36 cellular contexts compared by ENCODE assay signal in the genomic region with DNA sequence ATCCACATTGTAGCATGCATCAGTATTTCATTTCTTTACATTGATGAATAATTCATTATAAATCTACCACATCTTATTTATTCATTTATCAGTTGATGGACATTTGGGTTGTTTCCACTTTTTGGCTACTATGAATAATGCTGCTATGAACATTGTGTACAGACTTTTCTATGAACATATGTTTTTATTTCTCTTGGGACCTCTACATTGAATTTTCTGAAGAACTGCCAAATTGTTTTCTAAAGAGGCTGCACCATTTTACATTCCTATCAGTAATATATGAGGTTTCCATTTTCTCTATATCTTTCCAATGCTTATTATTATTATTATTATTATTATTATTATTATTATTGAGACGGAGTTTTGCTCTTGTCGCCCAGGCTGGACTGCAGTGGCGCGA.
"Had no signal": no experiment of that assay in that cellular context is flagged by ENCODE, and none has a peak within 500 bp of the region (broad histone marks: within the 10 kb centered on the region; RNA-seq: fewer than 3 reads in every experiment).

No MANE protein-coding gene starts in this region.

- H3K4me3 ChIP-seq: cardiac muscle cell, MG63, PC-9 had no signal

- H3K27me3 ChIP-seq: brain microvascular endothelial cell, cardiac muscle cell had no signal

- H3K9me3 ChIP-seq: MG63 had no signal

- FAIRE-seq: RCC 7860, TTC549 had no signal

- H3K27me3 Mint-ChIP-seq: activated CD4-positive, alpha-beta T cell treated with anti-CD3 and anti-CD28 coated beads for 36 hours; activated naive CD4-positive, alpha-beta T cell treated with anti-CD3 and anti-CD28 coated beads, Interleukin-2, amount 50 U/mL, for 24 hours; activated T-cell treated with anti-CD3 and anti-CD28 coated beads, Interleukin-2, amount 50 U/mL, for 24 hours; central memory CD8-positive, alpha-beta T cell had no signal

- H3K36me3 Mint-ChIP-seq: WTC11 had no signal

- H3K9me3 Mint-ChIP-seq: activated naive CD4-positive, alpha-beta T cell treated with anti-CD3 and anti-CD28 coated beads, Interleukin-2, amount 50 U/mL, for 24 hours; activated naive CD8-positive, alpha-beta T cell treated with anti-CD3 and anti-CD28 coated beads, Interleukin-2, amount 50 U/mL, for 24 hours; activated T-cell treated with anti-CD3 and anti-CD28 coated beads, Interleukin-2, amount 50 U/mL, for 24 hours; central memory CD8-positive, alpha-beta T cell had no signal

- H3K27ac ChIP-seq: brain microvascular endothelial cell, cardiac muscle cell, PC-9, RWPE1 had no signal

- H3K36me3 ChIP-seq: brain microvascular endothelial cell, cardiac muscle cell, MG63 had no signal

- DNase-seq: activated CD4-positive, alpha-beta T cell treated with anti-CD3 and anti-CD28 coated beads for 36 hours; activated CD4-positive, alpha-beta T cell treated with anti-CD3 and anti-CD28 coated beads, Interleukin-2, amount 10 ng/mL, durations not matched to agents 7 days and 5 days; activated CD4-positive, alpha-beta T cell treated with anti-CD3 and anti-CD28 coated beads, Interleukin-2, amount 50 U/mL, for 48 hours; activated CD8-positive, alpha-beta T cell treated with anti-CD3 and anti-CD28 coated beads, Interleukin-2, amount 10 ng/mL, durations not matched to agents 7 days and 5 days; activated gamma-delta T cell; activated naive CD4-positive, alpha-beta T cell treated with Interleukin-2 at 50 U/mL for 16 hours; activated naive CD8-positive, alpha-beta T cell treated with anti-CD3 and anti-CD28 coated beads, Interleukin-2, amount 50 U/mL, for 24 hours; activated T-cell treated with anti-CD3 and anti-CD28 coated beads, Interleukin-2, amount 50 U/mL, for 24 hours; amniotic stem cell; brain microvascular endothelial cell; Kasumi-1; KG1; MG63; NCI-H1048; NCI-H1105 treated with DMSO at 0.1 percent for 48 hours; NCI-H1436; NCI-H187; NCI-H2029 treated with DMSO at 0.1 percent for 48 hours; NCI-H345; NCI-H510A; NCI-H526; NCI-H748 treated with DMSO at 0.1 percent for 48 hours; NK-92 treated with Interleukin-12 subunit alpha and Interleukin-12 subunit beta, amount 100 ng/mL, for 24 hours; PC-9; SIG-M5 had no signal

- H3K27ac Mint-ChIP-seq: activated CD4-positive, alpha-beta T cell treated with anti-CD3 and anti-CD28 coated beads for 36 hours; activated CD4-positive, alpha-beta T cell treated with anti-CD3 and anti-CD28 coated beads, Interleukin-2, amount 10 ng/mL, durations not matched to agents 7 days and 5 days; activated CD8-positive, alpha-beta T cell treated with anti-CD3 and anti-CD28 coated beads, Interleukin-2, amount 10 ng/mL, durations not matched to agents 7 days and 5 days; activated naive CD8-positive, alpha-beta T cell treated with anti-CD3 and anti-CD28 coated beads, Interleukin-2, amount 50 U/mL, for 24 hours; activated T-cell treated with anti-CD3 and anti-CD28 coated beads, Interleukin-2, amount 50 U/mL, for 24 hours; activated T-helper 2 cell treated with anti-CD3 and anti-CD28 coated beads, Interferon-gamma antibody, Interleukin-2, Interleukin-4, amounts not matched to agents 10 μg/mL and 5 μg/mL and 100 μg/mL, durations not matched to agents 14 hours and 24 hours and 36 hours; T-helper 2 cell treated with Interferon-gamma antibody and Interleukin-4, amounts not matched to agents 5 μg/mL and 100 μg/mL, for 36 hours had no signal

- ATAC-seq: activated CD4-positive, alpha-beta T cell treated with anti-CD3 and anti-CD28 coated beads for 36 hours; activated CD4-positive, CD25-positive, alpha-beta regulatory T cell treated with anti-CD3 and anti-CD28 coated beads, Interleukin-2, amount 50 U/mL, for 24 hours; activated CD8-positive, alpha-beta T cell treated with anti-CD3 and anti-CD28 coated beads, Interleukin-2, amount 10 ng/mL, durations not matched to agents 7 days and 5 days; activated naive CD8-positive, alpha-beta T cell treated with anti-CD3 and anti-CD28 coated beads, Interleukin-2, amount 50 U/mL, for 24 hours; Right ventricle myocardium inferior; WTC11 had no signal

- H3K4me3 Mint-ChIP-seq: activated CD4-positive, alpha-beta T cell treated with anti-CD3 and anti-CD28 coated beads for 36 hours; activated CD4-positive, alpha-beta T cell treated with anti-CD3 and anti-CD28 coated beads, Interleukin-2, amount 10 ng/mL, durations not matched to agents 7 days and 5 days; activated CD8-positive, alpha-beta T cell treated with anti-CD3 and anti-CD28 coated beads, Interleukin-2, amount 10 ng/mL, durations not matched to agents 7 days and 5 days; activated naive CD4-positive, alpha-beta T cell treated with anti-CD3 and anti-CD28 coated beads, Interleukin-2, amount 50 U/mL, for 24 hours; activated naive CD8-positive, alpha-beta T cell treated with anti-CD3 and anti-CD28 coated beads, Interleukin-2, amount 50 U/mL, for 24 hours; activated T-cell treated with anti-CD3 and anti-CD28 coated beads, Interleukin-2, amount 50 U/mL, for 24 hours; central memory CD8-positive, alpha-beta T cell; T-helper 2 cell treated with Interferon-gamma antibody and Interleukin-4, amounts not matched to agents 5 μg/mL and 100 μg/mL, for 36 hours; WTC11 had no signal
